In the genomic region with DNA sequence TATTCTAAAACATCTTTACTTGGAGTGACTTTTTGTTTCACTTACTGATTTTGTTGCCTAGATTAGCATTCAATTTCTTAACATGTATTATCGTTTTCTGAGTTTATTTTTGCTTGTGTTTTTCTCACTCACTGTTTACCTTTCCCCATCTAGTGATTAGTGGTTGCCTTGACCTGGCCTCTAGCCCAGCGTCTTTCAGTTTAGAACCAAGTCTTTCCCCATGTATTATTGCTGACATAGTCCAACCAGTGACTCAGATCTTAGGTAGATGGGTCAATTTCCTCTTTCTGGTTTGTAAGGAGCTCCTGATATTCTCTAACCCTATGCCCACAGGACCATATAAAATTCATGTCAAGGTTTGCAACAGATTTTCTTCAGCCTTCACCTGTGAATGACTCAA, we compare ENCODE assay signal across 13 cellular contexts.
DNase-seq lines count a peak whose midpoint lies in the region; ATAC-seq and TF ChIP-seq lines count a peak whose summit lies in the region.
"Had no signal": no experiment of that assay in that cellular context is flagged by ENCODE, and none has a peak within 500 bp of the region (broad histone marks: within the 10 kb centered on the region; RNA-seq: fewer than 3 reads in every experiment).

No MANE protein-coding gene starts in this region.

- H2BK5ac ChIP-seq in IMR-90 (ENCODE audit: low read depth, low read length, poor library complexity, severe bottlenecking), result peak overlapping the region; percentile 60

- no peak for TF ChIP-seq EP300 in transverse colon (IDR thresholded peaks at IDR 0.05; ENCODE audit: low read depth)

- no peak for TF ChIP-seq RAD21 in IMR-90 (IDR thresholded peaks at IDR 0.05; ENCODE audit: low read length)

- H3K27ac ChIP-seq in IMR-90 (ENCODE audit: insufficient read depth, low read length), result no peak overlapping the region
- H3K27ac ChIP-seq in transverse colon, result no peak overlapping the region
- H3K27ac ChIP-seq: hepatocyte had no signal

- H2BK15ac ChIP-seq in IMR-90 (ENCODE audit: low read depth, low read length), result no peak overlapping the region

- H3K4me2 ChIP-seq in IMR-90 (ENCODE audit: low read depth, low read length), result peak overlapping the region; percentile 29; the same call in 1 of the 2 replicates
- H3K4me2 ChIP-seq: hepatocyte had no signal

- H3K23ac ChIP-seq in IMR-90 (ENCODE audit: low read depth, low read length), result no peak overlapping the region

- DNase-seq in AG08396 (ENCODE audit: low spot score) (peak; percentile 21), IMR-90 (peak; percentile 84), SW 1271 (lab: John Stamatoyannopoulos, UW) (peak; percentile 17 to 89), fibroblast of the aortic adventitia (ENCODE audit: low read depth) (peak; percentile 80), NCI-H187 (lab: John Stamatoyannopoulos, UW) (no peak), transverse colon (no peak), C1 segment of cervical spinal cord (lab: John Stamatoyannopoulos, UW) (no peak)
- DNase-seq: activated CD8-positive, alpha-beta memory T cell treated with anti-CD3 and anti-CD28 coated beads, Interleukin-2, amount 50 U/mL, for 48 hours; effector memory CD4-positive, alpha-beta T cell; NCI-H2171 had no signal

- H2AFZ ChIP-seq in IMR-90 (replicated peaks; ENCODE audit: low read length, poor library complexity), result no peak overlapping the region
- H2AFZ ChIP-seq: hepatocyte had no signal

- in situ Hi-C loops in IMR-90 (cut with MboI; ENCODE audit: low sequenced_read_pairs) (no loop called here), transverse colon (cut with MboI; ENCODE audit: low pct_ligation_motif_present in 1 of 4, low pct_unique_long_range_greater_than_20kb in 1 of 4, low sequenced_read_pairs in 3 of 4) (no loop called here)

- H3K4me3 ChIP-seq in IMR-90 (ENCODE audit: insufficient read depth, low read depth, low read length) (no peak overlapping the region), fibroblast of the aortic adventitia (ENCODE audit: low read depth, low read length) (no peak overlapping the region), transverse colon (no peak overlapping the region)
- H3K4me3 ChIP-seq: hepatocyte had no signal

- no peak overlapping the region for H2AK9ac ChIP-seq in IMR-90 (replicated peaks; ENCODE audit: low read depth, low read length, poor library complexity)

- intact Hi-C loops in IMR-90 (cut with micrococcal nuclease), result loop anchor here (5.0 kb wide), 1 partner anchor 42 kb away; no protein-coding TSS in a partner anchor
- intact Hi-C loops in transverse colon (cut with DNase I; ENCODE audit: low total_unique reads), result no loop called here

- no peak overlapping the region for H4K5ac ChIP-seq in IMR-90 (ENCODE audit: low read depth, low read length)

- H3K4ac ChIP-seq in IMR-90 (ENCODE audit: low read depth, low read length), result no peak overlapping the region

- no peak overlapping the region for H3K14ac ChIP-seq in IMR-90 (replicated peaks; ENCODE audit: low read depth, low read length)

- no peak overlapping the region for H3K56ac ChIP-seq in IMR-90 (ENCODE audit: extremely low read depth, insufficient read depth, low read length)

- no peak overlapping the region for H3K18ac ChIP-seq in IMR-90 (ENCODE audit: low read depth, low read length)

- POLR2A ChIA-PET in IMR-90 (lab: Charles Lee; ENCODE audit: unreplicated experiment), result no interaction called here

- no peak overlapping the region for H4K91ac ChIP-seq in IMR-90 (ENCODE audit: insufficient read depth, low read depth, low read length)

- TF ChIP-seq CTCF in IMR-90 (conservative IDR thresholded peaks at IDR 0.05; ENCODE audit: low read depth, low read length) (no peak), fibroblast of the aortic adventitia (IDR thresholded peaks at IDR 0.05; ENCODE audit: insufficient read depth, low read length) (no peak), transverse colon (IDR thresholded peaks at IDR 0.05) (no peak)

- peak overlapping the region in 1 of 2 experiments; percentile 14; a peak in 1 of 4 replicates for H4K8ac ChIP-seq in IMR-90 (ENCODE audit: low read depth in 2 of 2, low read length in 2 of 2)

- dilution Hi-C loops in IMR-90 (cut with HindIII; ENCODE audit: low sequenced_read_pairs, unreplicated experiment), result no loop called here

- no CpG with 5 or more reads among the region's 2 CpGs for WGBS in IMR-90 (ENCODE audit: extremely low coverage in 2 of 2, insufficient read length in 1 of 2), 2 experiments
- 0 to 12% methylated on average over 2 of the region's 2 CpGs for WGBS in transverse colon (ENCODE audit: low coverage in 1 of 2), 2 donors

- H3K36me3 ChIP-seq in IMR-90 (ENCODE audit: control insufficient read depth, insufficient read depth, low read length) (no peaks in the 10 kb centered on the region), transverse colon (no peaks in the 10 kb centered on the region)

- H4K20me1 ChIP-seq in IMR-90 (ENCODE audit: insufficient read depth, low read length), result no peaks in the 10 kb centered on the region

- no peak overlapping the region for H2BK20ac ChIP-seq in IMR-90 (ENCODE audit: low read depth, low read length)

- BruUV-seq in IMR-90 (replicated peaks; lab: Mats Ljungman, UMichigan), result no TSS peak

- H2AK5ac ChIP-seq in IMR-90 (ENCODE audit: low read depth, low read length), result no peak overlapping the region

- H3K9ac ChIP-seq in IMR-90 (ENCODE audit: low read depth, low read length), result no peak overlapping the region

- CTCF ChIA-PET in IMR-90 (lab: Yijun Ruan, JAX), result no interaction called here

- no peak for TF ChIP-seq POLR2A in IMR-90 (IDR thresholded peaks at IDR 0.05; ENCODE audit: low read depth, low read length)
- TF ChIP-seq POLR2A in transverse colon (IDR thresholded peaks at IDR 0.05), result no peak

- peak; percentile 75 for ATAC-seq in IMR-90 (ENCODE audit: low read depth)
- no peak for ATAC-seq in HG03108 (IDR thresholded peaks at IDR 0.05; ENCODE audit: unreplicated experiment)
- ATAC-seq: Panc1 had no signal

- peaks cover 2% of the 10 kb centered on the region; the same call in 1 of the 2 replicates for H3K4me1 ChIP-seq in IMR-90 (ENCODE audit: control insufficient read depth, insufficient read depth, low read length)
- H3K4me1 ChIP-seq in transverse colon, result no peaks in the 10 kb centered on the region

- H3K9me3 ChIP-seq in IMR-90 (ENCODE audit: control insufficient read depth, insufficient read depth, low read length), result peaks cover 3% of the 10 kb centered on the region; the same call in 1 of the 2 replicates
- H3K9me3 ChIP-seq in transverse colon, result peaks cover 3 to 4% of the 10 kb centered on the region in 2 donors

- H2BK120ac ChIP-seq in IMR-90 (ENCODE audit: low read depth, low read length), result no peak overlapping the region

- H3K27me3 ChIP-seq in IMR-90 (ENCODE audit: control insufficient read depth, insufficient read depth, low read length), result no peaks in the 10 kb centered on the region
- no peaks in the 10 kb centered on the region for H3K27me3 ChIP-seq in transverse colon
- H3K27me3 ChIP-seq: hepatocyte had no signal

- peaks cover 10 to 31% of the 10 kb centered on the region in 2 experiments; a peak in 3 of 4 replicates for H3K79me1 ChIP-seq in IMR-90 (ENCODE audit: low read depth in 1 of 2, low read length in 2 of 2)

- H3K9me1 ChIP-seq in IMR-90 (ENCODE audit: insufficient read depth, low read length), result no peaks in the 10 kb centered on the region

TF ChIP-seq in IMR-90, 13 proteins besides CTCF, POLR2A, EP300 and RAD21:
- TF ChIP-seq RCOR1 (IDR thresholded peaks at IDR 0.05; ENCODE audit: insufficient replicate concordance, low read length), result no peak
- TF ChIP-seq FOS (IDR thresholded peaks at IDR 0.05; ENCODE audit: low read depth, low read length), result peak; percentile 51; the same call in 1 of the 2 replicates
- TF ChIP-seq MAFK (IDR thresholded peaks at IDR 0.05; ENCODE audit: low read depth, low read length), result peak; percentile 69
- no peak for TF ChIP-seq SMC3 (IDR thresholded peaks at IDR 0.05; ENCODE audit: low read depth, low read length)
- peak; percentile 52 for TF ChIP-seq CEBPB (IDR thresholded peaks at IDR 0.05; ENCODE audit: low read depth, low read length)
TF ChIP-seq in IMR-90: peak in this region for 3.

Comparison
In these comparisons a context has a peak if more than half of its experiments do, and no peak if none do; other contexts are left out.
1. DNase-seq: peak in AG08396 (single experiment), IMR-90 (single experiment), SW 1271 (2 of 2) and fibroblast of the aortic adventitia (single experiment); none in NCI-H187 (0 of 2), transverse colon (single experiment) and C1 segment of cervical spinal cord (0 of 14).